ENCODE assay signal across 16 cellular contexts in genomic region chr4:18524667-18525066, GRCh38.
DNase-seq lines count a peak whose midpoint lies in the region; ATAC-seq, FAIRE-seq and TF ChIP-seq lines count a peak whose summit lies in the region.
"Had no signal": no experiment of that assay in that cellular context is flagged by ENCODE, and none has a peak within 500 bp of the region (broad histone marks: within the 10 kb centered on the region; RNA-seq: fewer than 3 reads in every experiment).

No MANE protein-coding gene starts in this region.

- no peak for FAIRE-seq in pancreas (lab: Jason Lieb, UNC)
- FAIRE-seq: A204.1, D721Med, H1 had no signal

- DNase-seq in NCI-H1092 (lab: John Stamatoyannopoulos, UW) (peak; percentile 55), NCI-H2081 treated with DMSO at 0.1 percent for 48 hours (lab: John Stamatoyannopoulos, UW) (peak; percentile 13), body of pancreas (peak in 3 of 4 donors; percentile 5 to 14 (median 12)), pancreas (peak in 2 of 6 donors; percentile 13 to 21), HuH-7 (ENCODE audit: low spot score) (no peak), inferior parietal cortex (ENCODE audit: extremely low spot score) (no peak)
- DNase-seq: BE2C; CD4-positive, alpha-beta memory T cell; DMS53; GF-D8 had no signal

- TF ChIP-seq CTCF in body of pancreas (IDR thresholded peaks at IDR 0.05) (no peak), pancreas (IDR thresholded peaks at IDR 0.05) (no peak)

- H3K27me3 ChIP-seq in body of pancreas = no peaks in the 10 kb centered on the region
- H3K27me3 ChIP-seq in pancreas = peaks cover 0 to 3% (median 0%) of the 10 kb centered on the region in 4 donors
- H3K27me3 ChIP-seq: BE2C had no signal

- no peaks in the 10 kb centered on the region for H3K36me3 ChIP-seq in body of pancreas (replicated peaks in 1 of 2; ENCODE audit: insufficient read depth in 1 of 2, low read depth in 2 of 2)
- no peaks in the 10 kb centered on the region for H3K36me3 ChIP-seq in pancreas
- H3K36me3 ChIP-seq: BE2C, HAP-1 had no signal

- H3K4me1 ChIP-seq in body of pancreas (peaks cover 5% of the 10 kb centered on the region), pancreas (peaks cover 0 to 8% (median 0%) of the 10 kb centered on the region in 3 donors)
- H3K4me1 ChIP-seq: BE2C, HAP-1 had no signal

- TF ChIP-seq POLR2A in body of pancreas (IDR thresholded peaks at IDR 0.05) = no peak

- no peak overlapping the region for H3K4me3 ChIP-seq in body of pancreas
- no peak overlapping the region for H3K4me3 ChIP-seq in pancreas
- H3K4me3 ChIP-seq: HAP-1 had no signal

- 5 to 24% methylated on average over 4 of the region's 4 CpGs for WGBS in body of pancreas, 2 donors
- WGBS in pancreas, 2 donors = 6 to 14% methylated on average over 4 of the region's 4 CpGs

- H3K27ac ChIP-seq in body of pancreas (no peak overlapping the region), pancreas (no peak overlapping the region)
- H3K27ac ChIP-seq: C4-2B had no signal

- peak; percentile 33 for ATAC-seq in body of pancreas
- ATAC-seq in pancreas = peak in 3 of 4 donors; percentile 65 to 78 (median 67)
- ATAC-seq in HG02884 (IDR thresholded peaks at IDR 0.05; ENCODE audit: unreplicated experiment) = no peak

- H3K9me3 ChIP-seq in body of pancreas (no peaks in the 10 kb centered on the region), pancreas (no peaks in the 10 kb centered on the region)
- H3K9me3 ChIP-seq: BE2C, HAP-1 had no signal

- intact Hi-C loops in body of pancreas (cut with DNase I) (no loop called here), pancreas (cut with DNase I) (no loop called here)

Comparison
In these comparisons a context has a peak if more than half of its experiments do, and no peak if none do; other contexts are left out.
1. DNase-seq: peak in NCI-H1092 (single experiment), NCI-H2081 treated with DMSO at 0.1 percent for 48 hours (single experiment) and body of pancreas (3 of 4); none in HuH-7 (single experiment) and inferior parietal cortex (single experiment).